Comparison of ENCODE assay signal across 22 cellular contexts in genomic region chr3:42659451-42660130, GRCh38. TPM values are rescaled to one million over a fixed set of nuclear protein-coding genes. Genes with fewer than 3 reads are reported as not detected.
DNase-seq lines count a peak whose midpoint lies in the region; ATAC-seq, FAIRE-seq and TF ChIP-seq lines count a peak whose summit lies in the region.
"Had no signal": no experiment of that assay in that cellular context is flagged by ENCODE, and none has a peak within 500 bp of the region (broad histone marks: within the 10 kb centered on the region; RNA-seq: fewer than 3 reads in every experiment).

No MANE protein-coding gene starts in this region.

- TF ChIP-seq CTCF in left ventricle myocardium inferior (IDR thresholded peaks at IDR 0.05; ENCODE audit: borderline replicate concordance) (no peak), breast epithelium (IDR thresholded peaks at IDR 0.05) (no peak), kidney (IDR thresholded peaks at IDR 0.05; ENCODE audit: borderline replicate concordance, extremely low read depth, insufficient read depth) (no peak), tibial artery (IDR thresholded peaks at IDR 0.05) (no peak), CD14-positive monocyte (IDR thresholded peaks at IDR 0.05) (no peak)

- DNase-seq in left ventricle myocardium inferior (no peak), cardiac septum (ENCODE audit: low spot score) (no peak), breast epithelium (ENCODE audit: low spot score in 2 of 2) (no peak), kidney (peak; percentile 67), tibial artery (peak in 1 of 2 donors; percentile 65), NCI-H2107 treated with DMSO at 0.1 percent for 48 hours (lab: John Stamatoyannopoulos, UW; ENCODE audit: unreplicated experiment) (no peak), CD14-positive monocyte (ENCODE audit: low spot score) (no peak)
- DNase-seq: ACHN; activated CD4-positive, alpha-beta memory T cell treated with anti-CD3 and anti-CD28 coated beads, Interleukin-2, amount 10 ng/mL, durations not matched to agents 7 days and 5 days; activated T-cell treated with anti-CD3 and anti-CD28 coated beads, Interleukin-2, amount 50 U/mL, for 72 hours; foreskin keratinocyte; MM.1S; naive B cell; NCI-H187 treated with DMSO at 0.1 percent for 48 hours; NCI-H510A; stimulated activated naive CD4-positive, alpha-beta T cell treated with Interleukin-2 at 50 U/mL for 16 hours; T-cell had no signal

- H3K4me1 ChIP-seq in left ventricle myocardium inferior (peaks cover 60% of the 10 kb centered on the region), breast epithelium (peaks cover 0 to 3% of the 10 kb centered on the region in 2 donors), kidney (ENCODE audit: control insufficient read depth in 1 of 2, insufficient read depth in 1 of 2, low read depth in 1 of 2, low read length in 2 of 2) (peaks cover 0 to 7% of the 10 kb centered on the region in 2 donors), tibial artery (peaks cover 0 to 49% (median 41%) of the 10 kb centered on the region in 4 donors)
- H3K4me1 ChIP-seq: foreskin keratinocyte had no signal

- ATAC-seq in GM18511 (IDR thresholded peaks at IDR 0.05; ENCODE audit: unreplicated experiment), result no peak
- ATAC-seq: activated T-cell treated with anti-CD3 and anti-CD28 coated beads, Interleukin-2, amount 50 U/mL, for 72 hours; foreskin keratinocyte; T-cell had no signal

- H3K27me3 Mint-ChIP-seq in CD14-positive monocyte (ENCODE audit: low read depth in 3 of 3), result peaks cover 0 to 3% (median 1%) of the 10 kb centered on the region in 3 donors
- H3K27me3 Mint-ChIP-seq: central memory CD8-positive, alpha-beta T cell; naive B cell; T-cell had no signal

- H3K27me3 ChIP-seq in left ventricle myocardium inferior (ENCODE audit: low read depth) (no peaks in the 10 kb centered on the region), breast epithelium (no peaks in the 10 kb centered on the region), tibial artery (no peaks in the 10 kb centered on the region)
- H3K27me3 ChIP-seq: foreskin keratinocyte had no signal

- H3K36me3 ChIP-seq in left ventricle myocardium inferior (peaks cover 15% of the 10 kb centered on the region), breast epithelium (no peaks in the 10 kb centered on the region), kidney (ENCODE audit: control insufficient read depth in 1 of 2, insufficient read depth in 2 of 2, low read length in 2 of 2) (no peaks in the 10 kb centered on the region), tibial artery (peaks cover 10 to 71% (median 28%) of the 10 kb centered on the region in 3 donors)

- TF ChIP-seq POLR2A in breast epithelium (IDR thresholded peaks at IDR 0.05), result no peak

- no peak overlapping the region for H3K9ac ChIP-seq in kidney (ENCODE audit: low read length in 2 of 2)

- H3K27ac ChIP-seq in left ventricle myocardium inferior (replicated peaks) (peak overlapping the region; percentile 96), breast epithelium (peak overlapping the region; percentile 21 to 61), kidney (ENCODE audit: low read depth in 2 of 2, low read length in 2 of 2) (no peak overlapping the region), tibial artery (peak overlapping the region; percentile 95 to 99)
- H3K27ac ChIP-seq: foreskin keratinocyte, VCaP had no signal

- H3K27ac Mint-ChIP-seq in CD14-positive monocyte, result peak overlapping the region in 3 of 7 donors; percentile 38 to 65 (median 61)
- H3K27ac Mint-ChIP-seq: activated CD4-positive, alpha-beta memory T cell treated with anti-CD3 and anti-CD28 coated beads, Interleukin-2, amount 10 ng/mL, durations not matched to agents 7 days and 5 days; activated T-cell treated with anti-CD3 and anti-CD28 coated beads, Interleukin-2, amount 50 U/mL, for 72 hours had no signal

- H3K36me3 Mint-ChIP-seq in CD14-positive monocyte, result peaks cover 22 to 49% of the 10 kb centered on the region in 2 donors
- H3K36me3 Mint-ChIP-seq: naive B cell, T-cell had no signal

- FAIRE-seq in kidney (lab: Jason Lieb, UNC), result no peak

- intact Hi-C loops in left ventricle myocardium inferior (cut with micrococcal nuclease), result loop anchor here (10.0 kb wide), 1 partner anchor 85 kb away; no protein-coding TSS in a partner anchor
- intact Hi-C loops in cardiac septum (cut with DNase I), result loop anchor here (2.0 kb wide), 1 partner anchor 41 kb away; no protein-coding TSS in a partner anchor
- intact Hi-C loops in breast epithelium (cut with DNase I; ENCODE audit: low total_unique reads), result loop anchor here (1.0 kb wide), 1 partner anchor 44 kb away; no protein-coding TSS in a partner anchor
- intact Hi-C loops in kidney (cut with DNase I), result no loop called here
- intact Hi-C loops in tibial artery (cut with DNase I; ENCODE audit: low total_unique reads), result no loop called here
- intact Hi-C loops in CD14-positive monocyte (cut with micrococcal nuclease), result loop anchor here in 1 of 2 donors (10.0 kb wide), 1 partner anchor 75 kb away; the partner anchor contains the start of gene SEC22C

- peaks cover 39% of the 10 kb centered on the region for H3K4me1 Mint-ChIP-seq in CD14-positive monocyte
- H3K4me1 Mint-ChIP-seq: activated CD4-positive, alpha-beta memory T cell treated with anti-CD3 and anti-CD28 coated beads, Interleukin-2, amount 10 ng/mL, durations not matched to agents 7 days and 5 days had no signal

- H3K4me3 ChIP-seq in left ventricle myocardium inferior, result no peak overlapping the region
- no peak overlapping the region for H3K4me3 ChIP-seq in breast epithelium
- no peak overlapping the region for H3K4me3 ChIP-seq in kidney (ENCODE audit: low read length in 2 of 2)
- H3K4me3 ChIP-seq in tibial artery, result no peak overlapping the region
- H3K4me3 ChIP-seq: lung had no signal

- H3K4me3 Mint-ChIP-seq in CD14-positive monocyte, result no peak overlapping the region
- H3K4me3 Mint-ChIP-seq: activated CD4-positive, alpha-beta memory T cell treated with anti-CD3 and anti-CD28 coated beads, Interleukin-2, amount 10 ng/mL, durations not matched to agents 7 days and 5 days; activated T-cell treated with anti-CD3 and anti-CD28 coated beads, Interleukin-2, amount 50 U/mL, for 72 hours; central memory CD8-positive, alpha-beta T cell; naive B cell; T-cell had no signal

- H3K9me3 Mint-ChIP-seq in CD14-positive monocyte, result peaks cover 0 to 3% (median 0%) of the 10 kb centered on the region in 7 donors
- H3K9me3 Mint-ChIP-seq: activated CD4-positive, alpha-beta memory T cell treated with anti-CD3 and anti-CD28 coated beads, Interleukin-2, amount 10 ng/mL, durations not matched to agents 7 days and 5 days; activated T-cell treated with anti-CD3 and anti-CD28 coated beads, Interleukin-2, amount 50 U/mL, for 72 hours; central memory CD8-positive, alpha-beta T cell; naive B cell; T-cell had no signal

- H3K9me3 ChIP-seq in left ventricle myocardium inferior (replicated peaks) (no peaks in the 10 kb centered on the region), breast epithelium (no peaks in the 10 kb centered on the region), kidney (ENCODE audit: control insufficient read depth in 1 of 2, low read length in 2 of 2) (no peaks in the 10 kb centered on the region), tibial artery (no peaks in the 10 kb centered on the region)

RNA-seq across cellular contexts. Expression of gene ZBTB47, which starts 6.1 kb away (rescaled TPM):
- total RNA-seq in left ventricle myocardium inferior (118 TPM), cardiac septum (202 TPM), breast epithelium (10 to 100 TPM; 18.0 to 61.8 (median 45.2) TPM), kidney (26.6 TPM)
- polyA plus RNA-seq in kidney (ENCODE audit: insufficient read depth, low read depth, low replicate concordance) (7.8 TPM), CD14-positive monocyte (under 1 TPM; 0.35 to 0.41 TPM)

RNA-seq across cellular contexts. Expression of gene KLHL40, which starts 25.7 kb away (rescaled TPM):
- total RNA-seq in left ventricle myocardium inferior (0.22 TPM), cardiac septum (0.57 TPM), breast epithelium (not detected), kidney (not detected)
- polyA plus RNA-seq in kidney (ENCODE audit: insufficient read depth, low read depth, low replicate concordance) (not detected), CD14-positive monocyte (not detected)
- total RNA-seq: activated CD4-positive, alpha-beta memory T cell treated with anti-CD3 and anti-CD28 coated beads, Interleukin-2, amount 10 ng/mL, durations not matched to agents 7 days and 5 days; activated T-cell treated with anti-CD3 and anti-CD28 coated beads, Interleukin-2, amount 50 U/mL, for 72 hours; foreskin keratinocyte; lung; pulmonary artery endothelial cell; T-cell had no signal
- polyA plus RNA-seq: foreskin keratinocyte had no signal

RNA-seq across cellular contexts. Expression of gene HHATL, which starts 43.0 kb away (rescaled TPM):
- total RNA-seq in left ventricle myocardium inferior, result 552 TPM
- 505 TPM for total RNA-seq in cardiac septum
- 1 to 10 TPM in 1 of 3 donors, under 1 TPM in 1, not detected in 1; 0.32 to 1.6 TPM for total RNA-seq in breast epithelium
- total RNA-seq in kidney, result not detected
- not detected for polyA plus RNA-seq in kidney (ENCODE audit: insufficient read depth, low read depth, low replicate concordance)
- not detected for polyA plus RNA-seq in CD14-positive monocyte
- total RNA-seq: activated T-cell treated with anti-CD3 and anti-CD28 coated beads, Interleukin-2, amount 50 U/mL, for 72 hours; foreskin keratinocyte; pulmonary artery endothelial cell; T-cell had no signal
- polyA plus RNA-seq: foreskin keratinocyte had no signal

RNA-seq across cellular contexts. Expression of gene NKTR, which starts 59.1 kb away (rescaled TPM):
- 20.0 TPM for total RNA-seq in left ventricle myocardium inferior
- 35.1 TPM for total RNA-seq in cardiac septum
- 100 to 1,000 TPM; 132 to 214 (median 175) TPM for total RNA-seq in breast epithelium
- 81.1 TPM for total RNA-seq in kidney
- 9.2 TPM for polyA plus RNA-seq in kidney (ENCODE audit: insufficient read depth, low read depth, low replicate concordance)
- 1 to 10 TPM; 2.6 to 5.8 TPM for polyA plus RNA-seq in CD14-positive monocyte

Comparison
In these comparisons a context has a peak if more than half of its experiments do, and no peak if none do; other contexts are left out.
1. H3K27ac ChIP-seq: peak in left ventricle myocardium inferior (single experiment), breast epithelium (2 of 2) and tibial artery (2 of 2); none in kidney (0 of 2).
2. RNA of gene HHATL, which starts 43.0 kb away (total RNA-seq): 552 TPM in left ventricle myocardium inferior (single experiment) and 505 TPM in cardiac septum (single experiment); 0.32 to 1.6 TPM in breast epithelium and not detected in kidney (single experiment); every median in the first group is over 100 times any median in the second.
3. intact Hi-C loops: an anchor here in left ventricle myocardium inferior (10.0 kb wide), cardiac septum (2.0 kb wide) and breast epithelium (1.0 kb wide); none called in kidney and tibial artery.